In the genomic region with DNA sequence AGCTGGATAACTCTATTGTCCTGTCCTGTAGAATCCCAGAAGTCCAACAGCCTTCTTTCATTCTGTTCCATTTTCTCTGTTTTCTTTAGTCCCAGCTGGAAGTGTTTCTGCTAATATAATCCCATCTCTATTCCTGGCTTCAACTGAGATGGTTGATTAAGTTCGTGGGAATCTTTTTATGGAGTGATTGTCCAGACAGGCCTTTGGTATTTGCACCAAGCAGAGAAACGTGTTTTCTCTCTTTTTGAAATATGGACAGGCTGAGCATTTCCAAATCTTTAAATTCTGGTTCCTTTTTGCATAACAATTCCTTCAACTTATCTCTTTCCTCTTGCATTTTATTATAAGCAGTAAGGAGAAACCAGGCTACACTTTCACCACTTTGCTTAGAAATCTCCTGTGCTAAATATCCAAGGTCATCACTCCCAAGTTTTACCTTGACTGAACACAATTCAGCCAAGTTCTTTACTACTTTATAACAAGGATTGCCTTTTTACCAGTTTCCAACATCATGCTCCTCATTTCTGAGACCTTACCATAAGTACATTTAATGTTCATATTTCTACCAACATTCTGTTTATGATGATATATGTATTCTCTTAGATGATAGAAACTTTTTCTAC, we compare ENCODE assay signal across 24 cellular contexts.
DNase-seq lines count a peak whose midpoint lies in the region; ATAC-seq and TF ChIP-seq lines count a peak whose summit lies in the region.
"Had no signal": no experiment of that assay in that cellular context is flagged by ENCODE, and none has a peak within 500 bp of the region (broad histone marks: within the 10 kb centered on the region; RNA-seq: fewer than 3 reads in every experiment).

No MANE protein-coding gene starts in this region.

- POLR2A ChIA-PET in BJ (lab: Charles Lee) = no interaction called here

- CTCF ChIA-PET in BJ (lab: Yijun Ruan, JAX) = no interaction called here

- H3K4me1 ChIP-seq in RWPE2 (ENCODE audit: insufficient read depth, poor library complexity, severe bottlenecking) (peaks cover 3% of the 10 kb centered on the region), neutrophil (ENCODE audit: control insufficient read depth in 1 of 2, insufficient read depth in 1 of 2, low read depth in 1 of 2, low read length in 1 of 2) (peaks cover 24 to 26% of the 10 kb centered on the region in 2 experiments)
- H3K4me1 ChIP-seq: HAP-1 had no signal

- intact Hi-C loops in left colon (cut with DNase I, micrococcal nuclease) = no loop called here

- TF ChIP-seq CTCF in BJ (IDR thresholded peaks at IDR 0.05; ENCODE audit: insufficient read depth, low read depth, low read length) = no peak
- no peak for TF ChIP-seq CTCF in RWPE2 (IDR thresholded peaks at IDR 0.05; ENCODE audit: poor library complexity, severe bottlenecking)
- no peak for TF ChIP-seq CTCF in fibroblast of the aortic adventitia (IDR thresholded peaks at IDR 0.05; ENCODE audit: insufficient read depth, low read length)
- TF ChIP-seq CTCF in neutrophil (IDR thresholded peaks at IDR 0.05) = no peak

- DNase-seq in BJ (ENCODE audit: low read depth) (peak; percentile 52), RWPE2 (ENCODE audit: low spot score) (no peak), fibroblast of the aortic adventitia (ENCODE audit: low read depth) (peak; percentile 59), NCI-H1417 treated with DMSO at 0.1 percent for 48 hours (lab: John Stamatoyannopoulos, UW) (no peak), NCI-H1436 (lab: John Stamatoyannopoulos, UW) (no peak), pons (ENCODE audit: low spot score) (no peak), left colon (no peak)
- DNase-seq: Calu3; CD8-positive, alpha-beta memory T cell; DMS153; MM.1S; NCI-H1048; NCI-H146; NCI-H2029; NCI-H2171; NCI-H446; NCI-H526; OCI-M1; SHP77 had no signal

- H3K9me3 ChIP-seq in RWPE2 (ENCODE audit: severe bottlenecking) (peaks cover 10% of the 10 kb centered on the region), neutrophil (no peaks in the 10 kb centered on the region)
- H3K9me3 ChIP-seq: HAP-1 had no signal

- ATAC-seq in RWPE2 (ENCODE audit: low read depth) (no peak), left colon (no peak)
- ATAC-seq: GM23338, K562 had no signal

- H3K4me3 ChIP-seq in BJ (ENCODE audit: low read depth, low read length) (no peak overlapping the region), RWPE2 (ENCODE audit: severe bottlenecking) (no peak overlapping the region), fibroblast of the aortic adventitia (ENCODE audit: low read depth, low read length) (no peak overlapping the region), neutrophil (ENCODE audit: low read depth in 1 of 2, low read length in 1 of 2) (no peak overlapping the region)
- H3K4me3 ChIP-seq: GM23338, HAP-1, K562 had no signal

- H3K36me3 ChIP-seq in BJ (ENCODE audit: control insufficient read depth, insufficient read depth, low read length) = no peaks in the 10 kb centered on the region
- no peaks in the 10 kb centered on the region for H3K36me3 ChIP-seq in RWPE2 (ENCODE audit: low read depth)
- no peaks in the 10 kb centered on the region for H3K36me3 ChIP-seq in neutrophil
- H3K36me3 ChIP-seq: HAP-1 had no signal

- H3K27me3 ChIP-seq in BJ (ENCODE audit: control insufficient read depth, insufficient read depth, low read length) (no peaks in the 10 kb centered on the region), RWPE2 (ENCODE audit: insufficient read depth, poor library complexity, severe bottlenecking) (no peaks in the 10 kb centered on the region), neutrophil (no peaks in the 10 kb centered on the region)

- H3K27ac ChIP-seq in RWPE2 (ENCODE audit: poor library complexity, severe bottlenecking) (peak overlapping the region; percentile 17), neutrophil (peak overlapping the region; percentile 50)
- H3K27ac ChIP-seq: C4-2B had no signal

Comparison
In these comparisons a context has a peak if more than half of its experiments do, and no peak if none do; other contexts are left out.
1. DNase-seq: peak in BJ (single experiment) and fibroblast of the aortic adventitia (single experiment); none in RWPE2 (single experiment), NCI-H1417 treated with DMSO at 0.1 percent for 48 hours (single experiment), NCI-H1436 (single experiment), pons (single experiment) and left colon (0 of 2).